Comparison of ENCODE assay signal across 14 cellular contexts in genomic region chr10:1193561-1193960, GRCh38.
DNase-seq lines count a peak whose midpoint lies in the region; ATAC-seq lines count a peak whose summit lies in the region.
"Had no signal": no experiment of that assay in that cellular context is flagged by ENCODE, and none has a peak within 500 bp of the region (broad histone marks: within the 10 kb centered on the region; RNA-seq: fewer than 3 reads in every experiment).

No MANE protein-coding gene starts in this region.

- no peak overlapping the region for H3K4me3 ChIP-seq in BLaER1
- H3K4me3 ChIP-seq in BLaER1 treated with 17β-estradiol and CSF1 and Interleukin-3, amounts not matched to agents 10 nM and 100 nM = no peak overlapping the region
- H3K4me3 ChIP-seq: SK-N-MC had no signal

- DNase-seq in T-helper 17 cell (no peak), DMS 273 treated with DMSO at 0.1 percent for 48 hours (lab: John Stamatoyannopoulos, UW) (no peak)
- DNase-seq: IMR-90, NCI-H187 treated with DMSO at 0.1 percent for 48 hours, NCI-H345, NCI-H526 treated with DMSO at 0.1 percent for 48 hours, Right ventricle myocardium superior had no signal

- H3K27me3 ChIP-seq in BLaER1 = no peaks in the 10 kb centered on the region
- no peaks in the 10 kb centered on the region for H3K27me3 ChIP-seq in BLaER1 treated with 17β-estradiol and CSF1 and Interleukin-3, amounts not matched to agents 10 nM and 100 nM
- no peaks in the 10 kb centered on the region for H3K27me3 ChIP-seq in layer of hippocampus (ENCODE audit: control insufficient read depth, insufficient read depth, low read length)

- H3K9me3 ChIP-seq in BLaER1 (no peaks in the 10 kb centered on the region), T-helper 17 cell (ENCODE audit: control insufficient read depth, low read length, poor library complexity, severe bottlenecking) (no peaks in the 10 kb centered on the region)
- peaks cover 0 to 5% (median 0%) of the 10 kb centered on the region in 11 experiments; a peak in 1 of 22 replicates for H3K9me3 ChIP-seq in BLaER1 treated with 17β-estradiol and CSF1 and Interleukin-3, amounts not matched to agents 10 nM and 100 nM (replicated peaks in 1 of 11)

- ATAC-seq in T-helper 17 cell = no peak
- ATAC-seq in HG02870 (IDR thresholded peaks at IDR 0.05; ENCODE audit: unreplicated experiment) = no peak
- no peak for ATAC-seq in HG02885 (IDR thresholded peaks at IDR 0.05; ENCODE audit: poor library complexity, unreplicated experiment)

- H3K27ac ChIP-seq in BLaER1 = no peak overlapping the region
- H3K27ac ChIP-seq in BLaER1 treated with 17β-estradiol and CSF1 and Interleukin-3, amounts not matched to agents 10 nM and 100 nM = no peak overlapping the region
- peak overlapping the region; percentile 15 for H3K27ac ChIP-seq in layer of hippocampus (ENCODE audit: low read depth, low read length)
- H3K27ac ChIP-seq: SK-N-MC had no signal

- peaks cover 8% of the 10 kb centered on the region for H3K27me3 Mint-ChIP-seq in T-helper 17 cell

- H3K9ac ChIP-seq in BLaER1 = 0 out of 2 replicates have a peak overlapping the region, but pooled peaks have one; percentile 28
- H3K9ac ChIP-seq in BLaER1 treated with 17β-estradiol and CSF1 and Interleukin-3, amounts not matched to agents 10 nM and 100 nM = no peak overlapping the region

- peak overlapping the region; percentile 68 for H3K4me2 ChIP-seq in BLaER1
- H3K4me2 ChIP-seq in BLaER1 treated with 17β-estradiol and CSF1 and Interleukin-3, amounts not matched to agents 10 nM and 100 nM = peak overlapping the region in 8 of 11 experiments; percentile 17 to 65 (median 53); a peak in 13 of 22 replicates

- H4K20me1 ChIP-seq in BLaER1 = no peaks in the 10 kb centered on the region
- no peaks in the 10 kb centered on the region for H4K20me1 ChIP-seq in BLaER1 treated with 17β-estradiol and CSF1 and Interleukin-3, amounts not matched to agents 10 nM and 100 nM

- H3K4me1 ChIP-seq in BLaER1 = peaks cover 40% of the 10 kb centered on the region
- H3K4me1 ChIP-seq in BLaER1 treated with 17β-estradiol and CSF1 and Interleukin-3, amounts not matched to agents 10 nM and 100 nM = peaks cover 4 to 42% (median 31%) of the 10 kb centered on the region in 10 experiments; a peak in 17 of 20 replicates

- H3K4me1 Mint-ChIP-seq in T-helper 17 cell = peaks cover 13% of the 10 kb centered on the region
- H3K4me1 Mint-ChIP-seq: B cell had no signal

- no peaks in the 10 kb centered on the region for H3K36me3 Mint-ChIP-seq in T-helper 17 cell (ENCODE audit: low read depth)

- no peaks in the 10 kb centered on the region for H3K36me3 ChIP-seq in BLaER1
- H3K36me3 ChIP-seq in BLaER1 treated with 17β-estradiol and CSF1 and Interleukin-3, amounts not matched to agents 10 nM and 100 nM = no peaks in the 10 kb centered on the region

- no peak overlapping the region for H3K4me3 Mint-ChIP-seq in T-helper 17 cell
- H3K4me3 Mint-ChIP-seq: B cell had no signal

- H3K27ac Mint-ChIP-seq in T-helper 17 cell = peak overlapping the region; percentile 60
- H3K27ac Mint-ChIP-seq: B cell had no signal
